In genomic region chr4:125529071-125529470, GRCh38 we compare ENCODE assay signal across 26 cellular contexts.
DNase-seq lines count a peak whose midpoint lies in the region; ATAC-seq and TF ChIP-seq lines count a peak whose summit lies in the region.
"Had no signal": no experiment of that assay in that cellular context is flagged by ENCODE, and none has a peak within 500 bp of the region (broad histone marks: within the 10 kb centered on the region; RNA-seq: fewer than 3 reads in every experiment).

No MANE protein-coding gene starts in this region.

- no CpG with 5 or more reads among the region's 2 CpGs for WGBS in IMR-90 (ENCODE audit: extremely low coverage in 2 of 2, insufficient read length in 1 of 2), 2 experiments

- no peak overlapping the region for H3K56ac ChIP-seq in IMR-90 (ENCODE audit: extremely low read depth, insufficient read depth, low read length)

- H2BK5ac ChIP-seq in IMR-90 (ENCODE audit: low read depth, low read length, poor library complexity, severe bottlenecking), result no peak overlapping the region

- H4K8ac ChIP-seq in IMR-90 (ENCODE audit: low read depth in 2 of 2, low read length in 2 of 2), result no peak overlapping the region

- peak overlapping the region; percentile 26 for H2AFZ ChIP-seq in ACC112 (ENCODE audit: low read length, unreplicated experiment)
- no peak overlapping the region for H2AFZ ChIP-seq in IMR-90 (replicated peaks; ENCODE audit: low read length, poor library complexity)

- dilution Hi-C loops in IMR-90 (cut with HindIII; ENCODE audit: low sequenced_read_pairs, unreplicated experiment), result no loop called here

- H3K23ac ChIP-seq in IMR-90 (ENCODE audit: low read depth, low read length), result no peak overlapping the region

- H3K4me1 ChIP-seq in ACC112 (ENCODE audit: control insufficient read depth, insufficient read depth, low read length, unreplicated experiment) (no peaks in the 10 kb centered on the region), IMR-90 (ENCODE audit: control insufficient read depth, insufficient read depth, low read length) (no peaks in the 10 kb centered on the region)
- H3K4me1 ChIP-seq: SJSA1 had no signal

- no TSS peak for BruUV-seq in IMR-90 (replicated peaks; lab: Mats Ljungman, UMichigan)

- no peak overlapping the region for H4K91ac ChIP-seq in IMR-90 (ENCODE audit: insufficient read depth, low read depth, low read length)

- no peak overlapping the region for H2AK5ac ChIP-seq in IMR-90 (ENCODE audit: low read depth, low read length)

- no peak overlapping the region for H3K9ac ChIP-seq in IMR-90 (ENCODE audit: low read depth, low read length)

- H3K18ac ChIP-seq in IMR-90 (ENCODE audit: low read depth, low read length), result no peak overlapping the region

- no peaks in the 10 kb centered on the region for H3K9me3 ChIP-seq in IMR-90 (ENCODE audit: control insufficient read depth, insufficient read depth, low read length)
- H3K9me3 ChIP-seq: SJSA1 had no signal

- no peak overlapping the region for H2BK20ac ChIP-seq in IMR-90 (ENCODE audit: low read depth, low read length)

- no peak overlapping the region for H3K4me2 ChIP-seq in IMR-90 (ENCODE audit: low read depth, low read length)

- POLR2A ChIA-PET in IMR-90 (lab: Charles Lee; ENCODE audit: unreplicated experiment), result no interaction called here

- H3K4ac ChIP-seq in IMR-90 (ENCODE audit: low read depth, low read length), result no peak overlapping the region

- H4K20me1 ChIP-seq in IMR-90 (ENCODE audit: insufficient read depth, low read length), result no peaks in the 10 kb centered on the region

- in situ Hi-C loops in IMR-90 (cut with MboI; ENCODE audit: low sequenced_read_pairs), result no loop called here

- H2BK15ac ChIP-seq in IMR-90 (ENCODE audit: low read depth, low read length), result no peak overlapping the region

- H3K79me1 ChIP-seq in IMR-90 (ENCODE audit: low read depth in 1 of 2, low read length in 2 of 2), result no peaks in the 10 kb centered on the region

- TF ChIP-seq CTCF in IMR-90 (conservative IDR thresholded peaks at IDR 0.05; ENCODE audit: low read depth, low read length), result no peak
- no peak for TF ChIP-seq CTCF in foreskin fibroblast (IDR thresholded peaks at IDR 0.05; ENCODE audit: low read depth, low read length)

- CTCF ChIA-PET in IMR-90 (lab: Yijun Ruan, JAX), result no interaction called here

- H3K4me3 ChIP-seq in ACC112 (ENCODE audit: low read depth, low read length), result peak overlapping the region; percentile 49; the same call in 1 of the 2 replicates
- no peak overlapping the region for H3K4me3 ChIP-seq in IMR-90 (ENCODE audit: insufficient read depth, low read depth, low read length)
- H3K4me3 ChIP-seq in foreskin fibroblast (ENCODE audit: low read depth in 1 of 2, low read length in 2 of 2), result no peak overlapping the region
- H3K4me3 ChIP-seq: SJSA1 had no signal

- H3K9me1 ChIP-seq in IMR-90 (ENCODE audit: insufficient read depth, low read length), result no peaks in the 10 kb centered on the region

- no peaks in the 10 kb centered on the region for H3K36me3 ChIP-seq in ACC112 (ENCODE audit: insufficient read depth, low read length)
- no peaks in the 10 kb centered on the region for H3K36me3 ChIP-seq in IMR-90 (ENCODE audit: control insufficient read depth, insufficient read depth, low read length)
- H3K36me3 ChIP-seq: SJSA1 had no signal

- intact Hi-C loops in IMR-90 (cut with micrococcal nuclease), result no loop called here

- H3K14ac ChIP-seq in IMR-90 (replicated peaks; ENCODE audit: low read depth, low read length), result no peak overlapping the region

- H3K27ac ChIP-seq in ACC112 (ENCODE audit: low read depth, low read length), result no peak overlapping the region
- no peak overlapping the region for H3K27ac ChIP-seq in IMR-90 (ENCODE audit: insufficient read depth, low read length)
- H3K27ac ChIP-seq: 22Rv1, HL-60, SJSA1 had no signal

- no peaks in the 10 kb centered on the region for H3K79me2 ChIP-seq in ACC112 (ENCODE audit: control insufficient read depth, insufficient read depth, low read length, unreplicated experiment)

- H2BK120ac ChIP-seq in IMR-90 (ENCODE audit: low read depth, low read length), result no peak overlapping the region

- no peak for ATAC-seq in IMR-90 (ENCODE audit: low read depth)
- ATAC-seq in GM18873 (IDR thresholded peaks at IDR 0.05; ENCODE audit: low FRiP score, unreplicated experiment), result no peak
- ATAC-seq in GM19035 (IDR thresholded peaks at IDR 0.05; ENCODE audit: unreplicated experiment), result no peak
- ATAC-seq: HCT116 had no signal

- TF ChIP-seq RAD21 in IMR-90 (IDR thresholded peaks at IDR 0.05; ENCODE audit: low read length), result no peak

- H3K27me3 ChIP-seq in ACC112 (ENCODE audit: insufficient read depth, low read length) (no peaks in the 10 kb centered on the region), IMR-90 (ENCODE audit: control insufficient read depth, insufficient read depth, low read length) (no peaks in the 10 kb centered on the region)
- H3K27me3 ChIP-seq: SJSA1 had no signal

- H4K5ac ChIP-seq in IMR-90 (ENCODE audit: low read depth, low read length), result no peak overlapping the region

- no peak overlapping the region for H2AK9ac ChIP-seq in IMR-90 (replicated peaks; ENCODE audit: low read depth, low read length, poor library complexity)

- DNase-seq in IMR-90 (peak; percentile 3), fibroblast of gingiva (ENCODE audit: low read depth) (peak; percentile 20), foreskin fibroblast (peak; percentile 26 to 69), NK-92 (lab: John Stamatoyannopoulos, UW; ENCODE audit: unreplicated experiment) (no peak)
- DNase-seq in stimulated activated CD4-positive, alpha-beta T cell treated with anti-CD3 and anti-CD28 coated beads, Interleukin-4, amount 100 ng/mL, for 1 hour, result no peak
- DNase-seq: ACHN, Calu3, DMS153, DND-41, Karpas-422, MV-4-11, NCI-H1105, NCI-H146, NCI-H2029, NCI-H446 treated with DMSO at 0.1 percent for 48 hours, NCI-H526, NCI-H82, Right ventricle myocardium superior, RPMI8226 had no signal

- no peak for TF ChIP-seq POLR2A in IMR-90 (IDR thresholded peaks at IDR 0.05; ENCODE audit: low read depth, low read length)

TF ChIP-seq in IMR-90, 13 proteins besides CTCF, POLR2A, EP300 and RAD21:
- TF ChIP-seq MAFK (IDR thresholded peaks at IDR 0.05; ENCODE audit: low read depth, low read length) (no peak), CEBPB (IDR thresholded peaks at IDR 0.05; ENCODE audit: low read depth, low read length) (no peak), USF2 (IDR thresholded peaks at IDR 0.05; ENCODE audit: low read depth, low read length) (no peak)

Comparison
In these comparisons a context has a peak if more than half of its experiments do, and no peak if none do; other contexts are left out.
1. DNase-seq: peak in IMR-90 (single experiment), fibroblast of gingiva (single experiment) and foreskin fibroblast (2 of 2); none in NK-92 (single experiment) and stimulated activated CD4-positive, alpha-beta T cell treated with anti-CD3 and anti-CD28 coated beads, Interleukin-4, amount 100 ng/mL, for 1 hour (single experiment).